In the genomic region with DNA sequence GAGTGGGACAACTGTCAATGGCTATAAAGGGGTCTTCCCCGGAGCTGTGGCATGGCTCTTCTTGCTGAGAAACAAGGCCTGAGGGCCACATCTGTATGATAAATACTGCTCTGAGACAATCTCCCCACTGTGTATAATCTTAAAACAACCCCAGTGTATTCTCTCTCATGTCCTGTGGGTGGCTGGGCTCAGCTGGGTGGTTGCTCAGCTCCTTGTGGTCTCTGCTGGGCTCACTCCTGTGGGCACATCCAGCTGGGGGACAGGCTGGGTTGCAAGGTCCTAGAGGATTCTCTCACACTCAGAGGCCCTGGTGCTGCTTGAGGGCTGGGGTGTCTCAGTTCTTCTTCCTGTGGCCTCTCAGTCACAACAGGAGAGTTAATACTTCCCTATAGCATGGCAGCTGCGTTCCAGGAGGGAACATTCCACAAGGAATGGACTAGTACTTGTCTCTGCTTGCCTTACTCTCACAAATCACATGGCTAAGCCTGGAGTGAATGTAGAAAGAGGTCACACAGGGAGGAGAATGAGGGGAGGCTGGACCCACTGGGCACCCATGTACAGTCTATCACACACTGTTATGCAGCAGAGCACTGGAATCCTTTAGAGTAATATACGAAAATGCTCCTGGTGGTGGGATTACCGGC, we compare ENCODE assay signal across 2 cellular contexts.
A peak's percentile ranks its signal among the peaks of the same experiment; 100 is the strongest.
TF ChIP-seq lines count a peak whose summit lies in the region.

No MANE protein-coding gene starts in this region.

TF ChIP-seq in GM23338, 12 proteins besides CTCF, POLR2A, EP300 and RAD21:
- no peak for TF ChIP-seq NANOG (IDR thresholded peaks at IDR 0.05; ENCODE audit: borderline replicate concordance)
- TF ChIP-seq, protein P1, sequence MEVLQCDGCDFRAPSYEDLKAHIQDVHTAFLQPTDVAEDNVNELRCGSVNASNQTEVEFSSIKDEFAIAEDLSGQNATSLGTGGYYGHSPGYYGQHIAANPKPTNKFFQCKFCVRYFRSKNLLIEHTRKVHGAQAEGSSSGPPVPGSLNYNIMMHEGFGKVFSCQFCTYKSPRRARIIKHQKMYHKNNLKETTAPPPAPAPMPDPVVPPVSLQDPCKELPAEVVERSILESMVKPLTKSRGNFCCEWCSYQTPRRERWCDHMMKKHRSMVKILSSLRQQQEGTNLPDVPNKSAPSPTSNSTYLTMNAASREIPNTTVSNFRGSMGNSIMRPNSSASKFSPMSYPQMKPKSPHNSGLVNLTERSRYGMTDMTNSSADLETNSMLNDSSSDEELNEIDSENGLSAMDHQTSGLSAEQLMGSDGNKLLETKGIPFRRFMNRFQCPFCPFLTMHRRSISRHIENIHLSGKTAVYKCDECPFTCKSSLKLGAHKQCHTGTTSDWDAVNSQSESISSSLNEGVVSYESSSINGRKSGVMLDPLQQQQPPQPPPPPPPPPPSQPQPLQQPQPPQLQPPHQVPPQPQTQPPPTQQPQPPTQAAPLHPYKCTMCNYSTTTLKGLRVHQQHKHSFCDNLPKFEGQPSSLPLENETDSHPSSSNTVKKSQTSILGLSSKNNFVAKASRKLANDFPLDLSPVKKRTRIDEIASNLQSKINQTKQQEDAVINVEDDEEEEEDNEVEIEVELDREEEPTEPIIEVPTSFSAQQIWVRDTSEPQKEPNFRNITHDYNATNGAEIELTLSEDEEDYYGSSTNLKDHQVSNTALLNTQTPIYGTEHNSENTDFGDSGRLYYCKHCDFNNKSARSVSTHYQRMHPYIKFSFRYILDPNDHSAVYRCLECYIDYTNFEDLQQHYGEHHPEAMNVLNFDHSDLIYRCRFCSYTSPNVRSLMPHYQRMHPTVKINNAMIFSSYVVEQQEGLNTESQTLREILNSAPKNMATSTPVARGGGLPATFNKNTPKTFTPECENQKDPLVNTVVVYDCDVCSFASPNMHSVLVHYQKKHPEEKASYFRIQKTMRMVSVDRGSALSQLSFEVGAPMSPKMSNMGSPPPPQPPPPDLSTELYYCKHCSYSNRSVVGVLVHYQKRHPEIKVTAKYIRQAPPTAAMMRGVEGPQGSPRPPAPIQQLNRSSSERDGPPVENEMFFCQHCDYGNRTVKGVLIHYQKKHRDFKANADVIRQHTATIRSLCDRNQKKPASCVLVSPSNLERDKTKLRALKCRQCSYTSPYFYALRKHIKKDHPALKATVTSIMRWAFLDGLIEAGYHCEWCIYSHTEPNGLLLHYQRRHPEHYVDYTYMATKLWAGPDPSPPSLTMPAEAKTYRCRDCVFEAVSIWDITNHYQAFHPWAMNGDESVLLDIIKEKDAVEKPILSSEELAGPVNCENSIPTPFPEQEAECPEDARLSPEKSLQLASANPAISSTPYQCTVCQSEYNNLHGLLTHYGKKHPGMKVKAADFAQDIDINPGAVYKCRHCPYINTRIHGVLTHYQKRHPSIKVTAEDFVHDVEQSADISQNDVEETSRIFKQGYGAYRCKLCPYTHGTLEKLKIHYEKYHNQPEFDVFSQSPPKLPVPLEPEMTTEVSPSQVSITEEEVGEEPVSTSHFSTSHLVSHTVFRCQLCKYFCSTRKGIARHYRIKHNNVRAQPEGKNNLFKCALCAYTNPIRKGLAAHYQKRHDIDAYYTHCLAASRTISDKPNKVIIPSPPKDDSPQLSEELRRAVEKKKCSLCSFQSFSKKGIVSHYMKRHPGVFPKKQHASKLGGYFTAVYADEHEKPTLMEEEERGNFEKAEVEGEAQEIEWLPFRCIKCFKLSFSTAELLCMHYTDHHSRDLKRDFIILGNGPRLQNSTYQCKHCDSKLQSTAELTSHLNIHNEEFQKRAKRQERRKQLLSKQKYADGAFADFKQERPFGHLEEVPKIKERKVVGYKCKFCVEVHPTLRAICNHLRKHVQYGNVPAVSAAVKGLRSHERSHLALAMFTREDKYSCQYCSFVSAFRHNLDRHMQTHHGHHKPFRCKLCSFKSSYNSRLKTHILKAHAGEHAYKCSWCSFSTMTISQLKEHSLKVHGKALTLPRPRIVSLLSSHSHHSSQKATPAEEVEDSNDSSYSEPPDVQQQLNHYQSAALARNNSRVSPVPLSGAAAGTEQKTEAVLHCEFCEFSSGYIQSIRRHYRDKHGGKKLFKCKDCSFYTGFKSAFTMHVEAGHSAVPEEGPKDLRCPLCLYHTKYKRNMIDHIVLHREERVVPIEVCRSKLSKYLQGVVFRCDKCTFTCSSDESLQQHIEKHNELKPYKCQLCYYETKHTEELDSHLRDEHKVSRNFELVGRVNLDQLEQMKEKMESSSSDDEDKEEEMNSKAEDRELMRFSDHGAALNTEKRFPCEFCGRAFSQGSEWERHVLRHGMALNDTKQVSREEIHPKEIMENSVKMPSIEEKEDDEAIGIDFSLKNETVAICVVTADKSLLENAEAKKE (CRISPR knock-in tag; IDR thresholded peaks at IDR 0.05): no peak
- no peak for TF ChIP-seq EZH2 (IDR thresholded peaks at IDR 0.05; ENCODE audit: low read depth, unreplicated experiment)
- no peak for TF ChIP-seq EZH2phosphoT487 (IDR thresholded peaks at IDR 0.05; ENCODE audit: unreplicated experiment)
- peak; percentile 94 for TF ChIP-seq ZNF331 (CRISPR knock-in tag; IDR thresholded peaks at IDR 0.05; ENCODE audit: low read depth)

TF ChIP-seq in K562, 482 proteins besides CTCF, POLR2A, EP300 and RAD21:
- TF ChIP-seq, protein P2, sequence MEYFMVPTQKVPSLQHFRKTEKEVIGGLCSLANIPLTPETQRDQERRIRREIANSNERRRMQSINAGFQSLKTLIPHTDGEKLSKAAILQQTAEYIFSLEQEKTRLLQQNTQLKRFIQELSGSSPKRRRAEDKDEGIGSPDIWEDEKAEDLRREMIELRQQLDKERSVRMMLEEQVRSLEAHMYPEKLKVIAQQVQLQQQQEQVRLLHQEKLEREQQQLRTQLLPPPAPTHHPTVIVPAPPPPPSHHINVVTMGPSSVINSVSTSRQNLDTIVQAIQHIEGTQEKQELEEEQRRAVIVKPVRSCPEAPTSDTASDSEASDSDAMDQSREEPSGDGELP (CRISPR knock-in tag; IDR thresholded peaks at IDR 0.05; ENCODE audit: borderline replicate concordance): peak; percentile 14; the same call in 1 of the 2 replicates
- TF ChIP-seq ZKSCAN3 (CRISPR knock-in tag; IDR thresholded peaks at IDR 0.05): no peak
